ENCODE assay signal across 26 cellular contexts in genomic region chr22:40618400-40618799, GRCh38.
"Had no signal": no experiment of that assay in that cellular context is flagged by ENCODE, and none has a peak within 500 bp of the region (broad histone marks: within the 10 kb centered on the region; RNA-seq: fewer than 3 reads in every experiment).

No MANE protein-coding gene starts in this region.

- H3K27ac Mint-ChIP-seq: dendritic cell treated with granulocyte-macrophage colony-stimulating factor and Interleukin-4, amounts not matched to agents 40 ng/mL and 50 ng/mL, for 4 days; endodermal cell; nephron progenitor cell; stimulated activated naive CD8-positive, alpha-beta T cell treated with anti-CD3 and anti-CD28 coated beads, Interleukin-15, amount 100 ng/mL, for 72 hours had no signal

- DNase-seq: colonic mucosa; effector CD8-positive, alpha-beta T cell; endodermal cell; foreskin keratinocyte; heart left ventricle; kidney; left lung; lower lobe of right lung; naive thymus-derived CD8-positive, alpha-beta T cell; nephron progenitor cell; nucleus accumbens; psoas muscle; right lobe of liver; stimulated activated CD4-positive, alpha-beta T cell treated with anti-CD3 and anti-CD28 coated beads, Interleukin-12 subunit alpha, Interleukin-12 subunit beta, amount 100 ng/mL, for 4 hours; stimulated activated CD4-positive, alpha-beta T cell treated with anti-CD3 and anti-CD28 coated beads, Interleukin-1b, Interleukin-23, amount 100 ng/mL, for 48 hours; stimulated activated CD4-positive, alpha-beta T cell treated with anti-CD3 and anti-CD28 coated beads, Interleukin-4, amount 100 ng/mL, for 1 hour; stimulated activated CD8-positive, alpha-beta memory T cell treated with anti-CD3 and anti-CD28 coated beads, Interleukin-4, amount 100 ng/mL, for 48 hours; stimulated activated naive CD4-positive, alpha-beta T cell; stimulated activated naive CD8-positive, alpha-beta T cell treated with anti-CD3 and anti-CD28 coated beads, Interleukin-15, amount 100 ng/mL, for 72 hours; transverse colon had no signal

- ATAC-seq: foreskin keratinocyte; gastroesophageal sphincter; left lung; lower lobe of right lung; naive thymus-derived CD8-positive, alpha-beta T cell; psoas muscle; right lobe of liver; stimulated activated naive CD8-positive, alpha-beta T cell treated with anti-CD3 and anti-CD28 coated beads, Interleukin-15, amount 100 ng/mL, for 72 hours had no signal

- H3K4me3 ChIP-seq: colonic mucosa, esophagus muscularis mucosa, gastroesophageal sphincter, heart left ventricle, hepatocyte, left lung, lower lobe of right lung, psoas muscle, right lobe of liver, smooth muscle cell, suprapubic skin, transverse colon had no signal

- H3K4me1 ChIP-seq: colonic mucosa, foreskin keratinocyte, lower lobe of right lung, right lobe of liver had no signal

- H3K9me3 ChIP-seq: colonic mucosa, right lobe of liver, suprapubic skin had no signal

- H3K4me3 Mint-ChIP-seq: dendritic cell treated with granulocyte-macrophage colony-stimulating factor and Interleukin-4, amounts not matched to agents 40 ng/mL and 50 ng/mL, for 4 days; endodermal cell; nephron progenitor cell; stimulated activated naive CD8-positive, alpha-beta T cell treated with anti-CD3 and anti-CD28 coated beads, Interleukin-15, amount 100 ng/mL, for 72 hours had no signal

- H2AFZ ChIP-seq: hepatocyte had no signal

- H3K27me3 Mint-ChIP-seq: dendritic cell treated with granulocyte-macrophage colony-stimulating factor and Interleukin-4, amounts not matched to agents 40 ng/mL and 50 ng/mL, for 4 days; naive thymus-derived CD8-positive, alpha-beta T cell; stimulated activated naive CD8-positive, alpha-beta T cell treated with anti-CD3 and anti-CD28 coated beads, Interleukin-15, amount 100 ng/mL, for 72 hours had no signal

- H3K4me1 Mint-ChIP-seq: nephron progenitor cell had no signal

- H3K27ac ChIP-seq: colonic mucosa, esophagus muscularis mucosa, foreskin keratinocyte, gastroesophageal sphincter, hepatocyte, left lung, lower lobe of right lung, psoas muscle, right lobe of liver, suprapubic skin, transverse colon had no signal

- H3K27me3 ChIP-seq: colonic mucosa, esophagus muscularis mucosa, foreskin keratinocyte, gastroesophageal sphincter, heart left ventricle, hepatocyte, left lung, right lobe of liver, suprapubic skin, transverse colon had no signal

- H3K4me2 ChIP-seq: hepatocyte, smooth muscle cell had no signal
